Comparison of ENCODE assay signal across 1 cellular context in the genomic region with DNA sequence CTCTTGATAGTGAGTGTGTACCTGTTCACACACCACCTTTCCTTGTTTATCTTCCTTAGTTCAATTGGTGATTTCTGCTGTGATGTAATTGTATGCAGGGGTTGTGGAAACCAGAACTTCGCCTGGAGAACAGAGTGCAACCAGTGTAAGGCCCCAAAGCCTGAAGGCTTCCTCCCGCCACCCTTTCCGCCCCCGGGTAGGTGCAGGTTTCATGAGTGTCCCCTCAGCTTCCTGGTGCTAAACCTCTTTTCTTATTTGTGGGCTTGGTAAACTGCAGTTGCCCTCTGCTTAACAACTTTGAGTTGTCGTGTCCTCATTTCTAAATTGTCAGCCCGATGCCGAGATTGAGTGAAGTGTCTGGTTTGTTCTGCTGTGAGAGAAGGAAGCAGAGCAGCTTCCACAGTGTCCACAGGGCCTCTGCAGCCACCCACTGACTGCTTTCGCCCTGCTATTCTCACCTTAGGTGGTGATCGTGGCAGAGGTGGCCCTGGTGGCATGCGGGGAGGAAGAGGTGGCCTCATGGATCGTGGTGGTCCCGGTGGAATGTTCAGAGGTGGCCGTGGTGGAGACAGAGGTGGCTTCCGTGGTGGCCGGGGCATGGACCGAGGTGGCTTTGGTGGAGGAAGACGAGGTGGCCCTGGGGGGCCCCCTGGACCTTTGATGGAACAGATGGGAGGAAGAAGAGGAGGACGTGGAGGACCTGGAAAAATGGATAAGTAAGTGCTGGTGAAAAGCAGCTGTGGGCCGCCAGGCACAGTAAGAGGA.
TF ChIP-seq lines count a peak whose summit lies in the region.

No MANE protein-coding gene starts in this region.

TF ChIP-seq in SK-N-SH treated with all-trans-retinoic acid at 6 μM for 48 hours, 23 proteins besides CTCF, POLR2A, EP300 and RAD21:
- TF ChIP-seq, protein P1, sequence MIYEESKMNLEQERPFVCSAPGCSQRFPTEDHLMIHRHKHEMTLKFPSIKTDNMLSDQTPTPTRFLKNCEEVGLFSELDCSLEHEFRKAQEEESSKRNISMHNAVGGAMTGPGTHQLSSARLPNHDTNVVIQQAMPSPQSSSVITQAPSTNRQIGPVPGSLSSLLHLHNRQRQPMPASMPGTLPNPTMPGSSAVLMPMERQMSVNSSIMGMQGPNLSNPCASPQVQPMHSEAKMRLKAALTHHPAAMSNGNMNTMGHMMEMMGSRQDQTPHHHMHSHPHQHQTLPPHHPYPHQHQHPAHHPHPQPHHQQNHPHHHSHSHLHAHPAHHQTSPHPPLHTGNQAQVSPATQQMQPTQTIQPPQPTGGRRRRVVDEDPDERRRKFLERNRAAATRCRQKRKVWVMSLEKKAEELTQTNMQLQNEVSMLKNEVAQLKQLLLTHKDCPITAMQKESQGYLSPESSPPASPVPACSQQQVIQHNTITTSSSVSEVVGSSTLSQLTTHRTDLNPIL (CRISPR knock-in tag; IDR thresholded peaks at IDR 0.05; ENCODE audit: low read depth): no peak
TF ChIP-seq in SK-N-SH treated with all-trans-retinoic acid at 6 μM for 48 hours: peak in this region for 0.
